ENCODE assay signal across 27 cellular contexts in the genomic region with DNA sequence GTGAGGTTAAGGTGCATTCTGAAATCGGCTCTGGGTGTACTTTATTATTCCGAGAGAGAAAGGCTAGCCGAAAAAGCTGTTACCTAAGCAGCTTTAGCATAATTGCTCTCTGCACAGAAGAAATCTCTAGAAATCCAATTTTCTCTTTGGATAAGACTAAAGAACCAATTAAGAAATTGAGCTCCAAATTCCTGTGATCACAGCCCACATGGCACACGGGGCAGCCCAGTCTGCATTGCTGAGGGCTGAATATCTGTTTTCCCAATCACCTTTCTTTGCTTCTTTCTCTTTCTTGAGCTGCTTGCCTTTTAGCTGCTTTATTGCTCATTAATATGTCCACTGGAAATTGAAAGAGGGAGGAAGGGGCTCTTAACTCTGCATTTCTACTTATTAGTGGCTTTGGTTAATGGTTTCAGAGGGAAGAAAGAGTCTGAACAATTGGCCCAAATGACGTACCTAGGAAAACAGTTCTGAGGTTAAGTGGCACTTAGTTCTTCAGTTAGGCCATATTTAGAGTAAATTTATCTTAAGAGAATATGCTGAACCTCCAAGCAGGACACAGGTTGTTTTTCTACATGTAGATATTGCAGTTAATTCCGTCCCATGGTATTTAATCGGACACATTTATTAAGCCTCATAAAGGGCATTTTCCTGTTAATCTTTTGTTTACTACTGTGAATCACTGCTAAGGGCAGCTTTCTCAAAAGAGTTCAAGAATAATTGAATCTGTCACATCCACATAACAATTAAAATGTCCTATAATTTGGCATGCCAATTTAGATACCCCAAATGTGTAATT.
"Had no signal": no experiment of that assay in that cellular context is flagged by ENCODE, and none has a peak within 500 bp of the region (broad histone marks: within the 10 kb centered on the region; RNA-seq: fewer than 3 reads in every experiment).

No MANE protein-coding gene starts in this region.

- H3K4me1 ChIP-seq: body of pancreas, pancreas, psoas muscle, stomach, thyroid gland, vagina had no signal

- H3K9me3 ChIP-seq: body of pancreas, pancreas, psoas muscle, stomach, thyroid gland, upper lobe of left lung, vagina had no signal

- H3K27ac ChIP-seq: body of pancreas, hepatocyte, pancreas, psoas muscle, stomach, thyroid gland, upper lobe of left lung, vagina had no signal

- H2AFZ ChIP-seq: hepatocyte had no signal

- H3K27ac Mint-ChIP-seq: activated naive CD8-positive, alpha-beta T cell; naive B cell; nephron progenitor cell; stimulated activated naive B cell treated with anti-CD40 and anti-IgM and Interleukin-4, amounts not matched to agents 10 μg/mL and 1 μg/mL and 100 μg/mL, for 72 hours had no signal

- H3K4me2 ChIP-seq: hepatocyte had no signal

- H3K4me3 Mint-ChIP-seq: activated naive CD8-positive, alpha-beta T cell; naive B cell; nephron progenitor cell; stimulated activated naive B cell treated with anti-CD40 and anti-IgM and Interleukin-4, amounts not matched to agents 10 μg/mL and 1 μg/mL and 100 μg/mL, for 72 hours had no signal

- H3K27me3 ChIP-seq: body of pancreas, hepatocyte, pancreas, stomach, thyroid gland, upper lobe of left lung, vagina had no signal

- H3K27me3 Mint-ChIP-seq: activated naive CD8-positive, alpha-beta T cell; naive B cell; stimulated activated naive B cell treated with anti-CD40 and anti-IgM and Interleukin-4, amounts not matched to agents 10 μg/mL and 1 μg/mL and 100 μg/mL, for 72 hours had no signal

- ATAC-seq: body of pancreas; left cardiac atrium; pancreas; psoas muscle; right cardiac atrium; stimulated activated naive B cell treated with anti-CD40 and anti-IgM and Interleukin-4, amounts not matched to agents 10 μg/mL and 1 μg/mL and 100 μg/mL, for 72 hours had no signal

- H3K79me2 ChIP-seq: hepatocyte had no signal

- FAIRE-seq: colon, frontal cortex, keratinocyte, pancreas had no signal

- H3K4me1 Mint-ChIP-seq: naive B cell; stimulated activated naive B cell treated with anti-CD40 and anti-IgM and Interleukin-4, amounts not matched to agents 10 μg/mL and 1 μg/mL and 100 μg/mL, for 72 hours had no signal

- H3K36me3 ChIP-seq: pancreas, thyroid gland, vagina had no signal

- H3K4me3 ChIP-seq: body of pancreas, hepatocyte, pancreas, psoas muscle, stomach, thyroid gland, upper lobe of left lung, vagina had no signal

- H3K9me3 Mint-ChIP-seq: naive B cell; nephron progenitor cell; stimulated activated naive B cell treated with anti-CD40 and anti-IgM and Interleukin-4, amounts not matched to agents 10 μg/mL and 1 μg/mL and 100 μg/mL, for 72 hours had no signal

- DNase-seq: activated CD4-positive, alpha-beta T cell treated with anti-CD3 and anti-CD28 coated beads for 4 hours; activated CD4-positive, alpha-beta T cell treated with anti-CD3 and anti-CD28 coated beads, Interleukin-2, amount 50 U/mL, for 4 hours; activated effector memory CD4-positive, alpha-beta T cell treated with Interleukin-2 at 50 U/mL for 16 hours; activated naive CD4-positive, alpha-beta T cell treated with Interleukin-2 at 50 U/mL for 16 hours; anterior cingulate cortex; body of pancreas; effector CD8-positive, alpha-beta T cell; left cardiac atrium; mammary epithelial cell; naive B cell; nephron progenitor cell; nucleus accumbens; pancreas; psoas muscle; right cardiac atrium; stimulated activated CD4-positive, alpha-beta T cell treated with anti-CD3 and anti-CD28 coated beads, Interleukin-15, amount 100 ng/mL, for 24 hours; stimulated activated CD4-positive, alpha-beta T cell treated with anti-CD3 and anti-CD28 coated beads, Interleukin-2, amount 100 ng/mL, for 24 hours; stimulated activated naive B cell treated with anti-CD40 and anti-IgM and Interleukin-4, amounts not matched to agents 10 μg/mL and 1 μg/mL and 100 μg/mL, for 72 hours; stomach; thyroid gland; upper lobe of left lung had no signal
